Comparison of ENCODE assay signal across 29 cellular contexts in the genomic region with DNA sequence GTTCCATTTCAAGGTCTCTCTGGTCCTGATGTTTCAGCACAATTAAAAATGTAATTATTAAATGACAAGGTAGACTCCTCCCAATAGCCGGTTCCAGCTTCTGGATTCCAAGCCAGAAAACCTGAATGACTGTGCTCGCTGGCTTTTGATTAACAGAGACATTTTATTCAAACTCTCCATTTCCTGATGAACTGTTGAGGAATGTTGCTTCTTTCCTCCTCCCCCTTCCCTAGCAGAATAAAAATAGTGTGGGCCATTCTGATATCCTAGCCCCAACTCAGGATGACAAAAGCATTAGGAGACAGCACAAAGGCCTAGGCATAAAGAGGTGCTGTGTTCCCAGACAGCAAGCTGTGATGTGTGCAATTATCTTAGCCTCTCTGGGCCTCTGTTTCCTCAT.
DNase-seq lines count a peak whose midpoint lies in the region; ATAC-seq and TF ChIP-seq lines count a peak whose summit lies in the region.
"Had no signal": no experiment of that assay in that cellular context is flagged by ENCODE, and none has a peak within 500 bp of the region (broad histone marks: within the 10 kb centered on the region; RNA-seq: fewer than 3 reads in every experiment).

No MANE protein-coding gene starts in this region.

- intact Hi-C loops in left ventricle myocardium inferior (cut with micrococcal nuclease): no loop called here
- intact Hi-C loops in cardiac septum (cut with DNase I): loop anchor here (10.0 kb wide), 1 partner anchor 73 kb away; no protein-coding TSS in a partner anchor
- intact Hi-C loops in transverse colon (cut with DNase I; ENCODE audit: low total_unique reads): no loop called here

- DNase-seq in left ventricle myocardium inferior: no peak
- DNase-seq in cardiac septum (ENCODE audit: low spot score): no peak
- DNase-seq in adipocyte (ENCODE audit: low read depth): peak; percentile 18
- peak; percentile 42 for DNase-seq in left kidney (ENCODE audit: low read depth, low spot score)
- no peak for DNase-seq in transverse colon
- no peak for DNase-seq in C1 segment of cervical spinal cord (lab: John Stamatoyannopoulos, UW)
- DNase-seq in HEK293T (ENCODE audit: extremely low spot score): no peak
- DNase-seq: 8988T; activated CD4-positive, alpha-beta T cell treated with anti-CD3 and anti-CD28 coated beads, Interleukin-2, amount 10 ng/mL, durations not matched to agents 24 days and 14 days; activated T-cell treated with anti-CD3 and anti-CD28 coated beads, Interleukin-2, amount 50 U/mL, for 4 hours; adrenal gland; brain microvascular endothelial cell; DND-41; effector memory CD4-positive, alpha-beta T cell; KBM-7; MG63; naive thymus-derived CD8-positive, alpha-beta T cell; NCI-H2029; NCI-H2227 treated with DMSO at 0.1 percent for 48 hours; NCI-H69; ovary; SIG-M5; stimulated activated CD4-positive, alpha-beta T cell treated with anti-CD3 and anti-CD28 coated beads, Interleukin-4, amount 100 ng/mL, for 24 hours; T-helper 9 cell; WERI-Rb-1 had no signal

- CTCF ChIA-PET in HEK293T (lab: Yijun Ruan, JAX): interaction anchor here (0.6 kb wide), 1 partner anchor 50 kb away, joined by 4 read pairs; no protein-coding TSS in a partner anchor

- no peak for ATAC-seq in HG02973 (IDR thresholded peaks at IDR 0.05; ENCODE audit: unreplicated experiment)
- ATAC-seq: activated T-cell treated with anti-CD3 and anti-CD28 coated beads, Interleukin-2, amount 50 U/mL, for 4 hours; HCT116; naive thymus-derived CD8-positive, alpha-beta T cell; stimulated activated effector memory CD8-positive, alpha-beta T cell treated with anti-CD3 and anti-CD28 coated beads, Interleukin-12 subunit alpha, Interleukin-12 subunit beta, amount 100 ng/mL, for 72 hours had no signal

- in situ Hi-C loops in transverse colon (cut with MboI; ENCODE audit: low pct_ligation_motif_present in 1 of 4, low pct_unique_long_range_greater_than_20kb in 1 of 4, low sequenced_read_pairs in 3 of 4): no loop called here

- H3K9me3 ChIP-seq in left ventricle myocardium inferior (replicated peaks): no peaks in the 10 kb centered on the region
- no peaks in the 10 kb centered on the region for H3K9me3 ChIP-seq in adipocyte (ENCODE audit: control insufficient read depth, low read length)
- no peaks in the 10 kb centered on the region for H3K9me3 ChIP-seq in transverse colon
- H3K9me3 ChIP-seq: adrenal gland, MG63, ovary, suprapubic skin had no signal

- POLR2A ChIA-PET in HEK293T (lab: Yijun Ruan, JAX): no interaction called here

- peak overlapping the region; percentile 64 for H3K4me3 ChIP-seq in left ventricle myocardium inferior
- H3K4me3 ChIP-seq in adipocyte (ENCODE audit: low read length): no peak overlapping the region
- no peak overlapping the region for H3K4me3 ChIP-seq in transverse colon
- H3K4me3 ChIP-seq: adrenal gland, MG63, ovary, suprapubic skin had no signal

- WGBS in transverse colon (ENCODE audit: low coverage in 1 of 2), 2 donors: 53 to 83% methylated on average over 2 of the region's 2 CpGs

- TF ChIP-seq POLR2A in transverse colon (IDR thresholded peaks at IDR 0.05): no peak

- H3K27ac ChIP-seq in left ventricle myocardium inferior (replicated peaks) (peak overlapping the region; percentile 92), transverse colon (peak overlapping the region; percentile 56 to 77 (median 73))
- H3K27ac ChIP-seq: brain microvascular endothelial cell, ovary, suprapubic skin, WERI-Rb-1 had no signal

- no peak overlapping the region for H3K9ac ChIP-seq in adipocyte (ENCODE audit: low read length)

- no peak for TF ChIP-seq EP300 in transverse colon (IDR thresholded peaks at IDR 0.05; ENCODE audit: low read depth)

- TF ChIP-seq CTCF in left ventricle myocardium inferior (IDR thresholded peaks at IDR 0.05; ENCODE audit: borderline replicate concordance) (no peak), transverse colon (IDR thresholded peaks at IDR 0.05) (no peak)

- no peaks in the 10 kb centered on the region for H3K36me3 ChIP-seq in left ventricle myocardium inferior
- no peaks in the 10 kb centered on the region for H3K36me3 ChIP-seq in adipocyte (ENCODE audit: control insufficient read depth, insufficient read depth, low read length, severe bottlenecking)
- no peaks in the 10 kb centered on the region for H3K36me3 ChIP-seq in transverse colon
- H3K36me3 ChIP-seq: adrenal gland, brain microvascular endothelial cell, MG63, ovary, WERI-Rb-1 had no signal

- H3K27me3 ChIP-seq in left ventricle myocardium inferior (ENCODE audit: low read depth) (no peaks in the 10 kb centered on the region), adipocyte (replicated peaks; ENCODE audit: control insufficient read depth, insufficient read depth, low read length) (no peaks in the 10 kb centered on the region), transverse colon (no peaks in the 10 kb centered on the region)
- H3K27me3 ChIP-seq: adrenal gland, brain microvascular endothelial cell, MG63, ovary, suprapubic skin had no signal

- H3K4me1 ChIP-seq in left ventricle myocardium inferior: peaks cover 48% of the 10 kb centered on the region
- H3K4me1 ChIP-seq in adipocyte (ENCODE audit: control insufficient read depth, insufficient read depth, low read length): peaks cover 57% of the 10 kb centered on the region
- H3K4me1 ChIP-seq in transverse colon: peaks cover 0 to 22% (median 0%) of the 10 kb centered on the region in 4 donors

TF ChIP-seq in HEK293T, 16 proteins besides CTCF, POLR2A, EP300 and RAD21:
- TF ChIP-seq FOXK2 (IDR thresholded peaks at IDR 0.05) (no peak), L3MBTL2 (conservative IDR thresholded peaks at IDR 0.05) (no peak), SP1 (IDR thresholded peaks at IDR 0.05) (no peak), SUZ12 (IDR thresholded peaks at IDR 0.05) (no peak), ARNT (IDR thresholded peaks at IDR 0.05) (no peak), ZNF384 (IDR thresholded peaks at IDR 0.05) (no peak), CTBP1 (IDR thresholded peaks at IDR 0.05; ENCODE audit: borderline replicate concordance) (no peak)
- TF ChIP-seq, protein P1, sequence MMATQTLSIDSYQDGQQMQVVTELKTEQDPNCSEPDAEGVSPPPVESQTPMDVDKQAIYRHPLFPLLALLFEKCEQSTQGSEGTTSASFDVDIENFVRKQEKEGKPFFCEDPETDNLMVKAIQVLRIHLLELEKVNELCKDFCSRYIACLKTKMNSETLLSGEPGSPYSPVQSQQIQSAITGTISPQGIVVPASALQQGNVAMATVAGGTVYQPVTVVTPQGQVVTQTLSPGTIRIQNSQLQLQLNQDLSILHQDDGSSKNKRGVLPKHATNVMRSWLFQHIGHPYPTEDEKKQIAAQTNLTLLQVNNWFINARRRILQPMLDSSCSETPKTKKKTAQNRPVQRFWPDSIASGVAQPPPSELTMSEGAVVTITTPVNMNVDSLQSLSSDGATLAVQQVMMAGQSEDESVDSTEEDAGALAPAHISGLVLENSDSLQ (IDR thresholded peaks at IDR 0.05): no peak

Comparison
In these comparisons a context has a peak if more than half of its experiments do, and no peak if none do; other contexts are left out.
1. DNase-seq: peak in adipocyte (single experiment) and left kidney (single experiment); none in left ventricle myocardium inferior (single experiment), cardiac septum (single experiment), transverse colon (single experiment), C1 segment of cervical spinal cord (0 of 14) and HEK293T (single experiment).